In the genomic region with DNA sequence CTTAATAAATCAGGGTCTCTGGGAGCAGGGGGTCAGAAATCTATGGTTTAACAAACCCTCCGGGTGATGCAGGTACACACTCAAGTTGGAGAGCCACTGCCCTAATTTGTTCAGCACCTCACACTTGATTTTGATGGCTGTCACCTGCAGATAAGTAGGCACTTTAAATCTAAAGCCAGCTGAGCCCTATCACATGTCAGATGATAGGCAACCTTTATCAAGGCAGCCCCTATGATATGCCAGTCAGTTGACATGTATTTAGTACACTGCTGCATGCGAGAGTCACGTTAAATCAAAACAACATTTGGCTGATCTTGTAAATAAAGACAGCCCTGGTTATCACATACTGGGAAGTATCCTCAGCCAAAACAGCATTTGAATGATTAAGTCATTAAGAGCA, we compare ENCODE assay signal across 26 cellular contexts.
"Had no signal": no experiment of that assay in that cellular context is flagged by ENCODE, and none has a peak within 500 bp of the region (broad histone marks: within the 10 kb centered on the region; RNA-seq: fewer than 3 reads in every experiment).

No MANE protein-coding gene starts in this region.

- DNase-seq: activated B cell treated with CpG ODN at 0.5 μM for 24 hours; activated CD4-positive, alpha-beta T cell treated with anti-CD3 and anti-CD28 coated beads, Interleukin-2, amount 50 U/mL, for 1 hour; activated CD8-positive, alpha-beta T cell treated with anti-CD3 and anti-CD28 coated beads for 36 hours; activated effector memory CD4-positive, alpha-beta T cell treated with Interleukin-2 at 50 U/mL for 16 hours; activated naive CD4-positive, alpha-beta T cell treated with Interleukin-2 at 50 U/mL for 16 hours; anterior cingulate cortex; body of pancreas; cerebellar nuclear complex; colonic mucosa; effector CD8-positive, alpha-beta T cell; glutamatergic neuron; islet precursor cell; left ventricle myocardium inferior; stimulated activated CD4-positive, alpha-beta T cell treated with anti-CD3 and anti-CD28 coated beads, Interleukin-12 subunit alpha, Interleukin-12 subunit beta, amount 100 ng/mL, for 4 hours; stimulated activated CD4-positive, alpha-beta T cell treated with anti-CD3 and anti-CD28 coated beads, Interleukin-4, amount 100 ng/mL, for 24 hours; stimulated activated naive CD8-positive, alpha-beta T cell treated with anti-CD3 and anti-CD28 coated beads, Interleukin-15, amount 100 ng/mL, for 72 hours; substantia nigra; uterus had no signal

- H3K9me3 Mint-ChIP-seq: activated B cell treated with CpG ODN at 0.5 μM for 24 hours; activated CD8-positive, alpha-beta T cell treated with anti-CD3 and anti-CD28 coated beads for 36 hours; stimulated activated effector memory CD8-positive, alpha-beta T cell treated with anti-CD3 and anti-CD28 coated beads, Interleukin-12 subunit alpha, Interleukin-12 subunit beta, amount 100 ng/mL, for 72 hours; stimulated activated naive CD8-positive, alpha-beta T cell treated with anti-CD3 and anti-CD28 coated beads, Interleukin-15, amount 100 ng/mL, for 72 hours; type B pancreatic cell had no signal

- H3K36me3 ChIP-seq: cardiac muscle cell, colonic mucosa, left ventricle myocardium inferior, neutrophil, uterus had no signal

- H3K27me3 Mint-ChIP-seq: activated naive CD8-positive, alpha-beta T cell had no signal

- H3K4me3 ChIP-seq: body of pancreas, cardiac muscle cell, colonic mucosa, hepatocyte, left ventricle myocardium inferior, skin epidermis, uterus had no signal

- H3K36me3 Mint-ChIP-seq: activated naive CD8-positive, alpha-beta T cell; stimulated activated effector memory CD8-positive, alpha-beta T cell treated with anti-CD3 and anti-CD28 coated beads, Interleukin-12 subunit alpha, Interleukin-12 subunit beta, amount 100 ng/mL, for 72 hours; type B pancreatic cell had no signal

- H3K4me3 Mint-ChIP-seq: activated B cell treated with CpG ODN at 0.5 μM for 24 hours; activated CD8-positive, alpha-beta T cell treated with anti-CD3 and anti-CD28 coated beads for 36 hours; activated naive CD8-positive, alpha-beta T cell; nephron; stimulated activated effector memory CD8-positive, alpha-beta T cell treated with anti-CD3 and anti-CD28 coated beads, Interleukin-12 subunit alpha, Interleukin-12 subunit beta, amount 100 ng/mL, for 72 hours; stimulated activated naive CD8-positive, alpha-beta T cell treated with anti-CD3 and anti-CD28 coated beads, Interleukin-15, amount 100 ng/mL, for 72 hours; type B pancreatic cell had no signal

- H3K27me3 ChIP-seq: body of pancreas, colonic mucosa, hepatocyte, uterus had no signal

- H3K4me1 ChIP-seq: body of pancreas, colonic mucosa, left ventricle myocardium inferior, uterus had no signal

- H3K27ac Mint-ChIP-seq: activated B cell treated with CpG ODN at 0.5 μM for 24 hours; activated CD8-positive, alpha-beta T cell treated with anti-CD3 and anti-CD28 coated beads for 36 hours; activated naive CD8-positive, alpha-beta T cell; nephron; stimulated activated effector memory CD8-positive, alpha-beta T cell treated with anti-CD3 and anti-CD28 coated beads, Interleukin-12 subunit alpha, Interleukin-12 subunit beta, amount 100 ng/mL, for 72 hours; stimulated activated naive CD8-positive, alpha-beta T cell treated with anti-CD3 and anti-CD28 coated beads, Interleukin-15, amount 100 ng/mL, for 72 hours; type B pancreatic cell had no signal

- H3K9me3 ChIP-seq: body of pancreas, colonic mucosa, neutrophil, uterus had no signal

- H3K4me1 Mint-ChIP-seq: activated B cell treated with CpG ODN at 0.5 μM for 24 hours; stimulated activated effector memory CD8-positive, alpha-beta T cell treated with anti-CD3 and anti-CD28 coated beads, Interleukin-12 subunit alpha, Interleukin-12 subunit beta, amount 100 ng/mL, for 72 hours; stimulated activated naive CD8-positive, alpha-beta T cell treated with anti-CD3 and anti-CD28 coated beads, Interleukin-15, amount 100 ng/mL, for 72 hours had no signal

- H3K27ac ChIP-seq: body of pancreas, cardiac muscle cell, colonic mucosa, hepatocyte, left ventricle myocardium inferior, neutrophil, skin epidermis, uterus had no signal
